Comparison of ENCODE assay signal across 29 cellular contexts in genomic region chr10:21600804-21601512, GRCh38.
DNase-seq lines count a peak whose midpoint lies in the region; ATAC-seq, FAIRE-seq and TF ChIP-seq lines count a peak whose summit lies in the region.
"Had no signal": no experiment of that assay in that cellular context is flagged by ENCODE, and none has a peak within 500 bp of the region (broad histone marks: within the 10 kb centered on the region; RNA-seq: fewer than 3 reads in every experiment).

No MANE protein-coding gene starts in this region.

- no peak overlapping the region for H3K27ac ChIP-seq in breast epithelium
- H3K27ac ChIP-seq: body of pancreas, colonic mucosa, esophagus muscularis mucosa, gastrocnemius medialis, hepatocyte, psoas muscle, transverse colon had no signal

- BruUV-seq in MCF 10A (replicated peaks; lab: Mats Ljungman, UMichigan) = no TSS peak

- H3K27me3 Mint-ChIP-seq in MCF 10A (ENCODE audit: insufficient read depth, unreplicated experiment) (no peaks in the 10 kb centered on the region), WTC11 (ENCODE audit: low read depth) (no peaks in the 10 kb centered on the region)
- H3K27me3 Mint-ChIP-seq: memory B cell had no signal

- H3K27ac Mint-ChIP-seq in MCF 10A (ENCODE audit: low read depth, unreplicated experiment) (peak overlapping the region; percentile 36), WTC11 (peak overlapping the region; percentile 32)
- H3K27ac Mint-ChIP-seq: memory B cell had no signal

- H3K9me3 Mint-ChIP-seq in MCF 10A (ENCODE audit: unreplicated experiment) (no peaks in the 10 kb centered on the region), WTC11 (no peaks in the 10 kb centered on the region)
- H3K9me3 Mint-ChIP-seq: memory B cell had no signal

- no peaks in the 10 kb centered on the region for H3K27me3 ChIP-seq in breast epithelium
- H3K27me3 ChIP-seq: BE2C, body of pancreas, colonic mucosa, esophagus muscularis mucosa, gastrocnemius medialis, hepatocyte, transverse colon had no signal

- no peak for FAIRE-seq in D721Med (lab: Jason Lieb, UNC)
- FAIRE-seq: HTR-8/SVneo had no signal

- TF ChIP-seq CTCF in MCF 10A (IDR thresholded peaks at IDR 0.05; ENCODE audit: unreplicated experiment) (no peak), breast epithelium (IDR thresholded peaks at IDR 0.05) (no peak), WTC11 (IDR thresholded peaks at IDR 0.05) (no peak), epithelial cell of esophagus (IDR thresholded peaks at IDR 0.05; ENCODE audit: insufficient read depth, low read depth, low read length, missing control alignments) (no peak), GM20000 (IDR thresholded peaks at IDR 0.05; ENCODE audit: extremely low read depth, missing control alignments) (no peak), D721Med (IDR thresholded peaks at IDR 0.05; ENCODE audit: insufficient read depth, missing control alignments) (no peak)

- H3K9me3 ChIP-seq in breast epithelium = no peaks in the 10 kb centered on the region
- H3K9me3 ChIP-seq: BE2C, body of pancreas, colonic mucosa, esophagus muscularis mucosa, gastrocnemius medialis, psoas muscle, transverse colon had no signal

- no peak for TF ChIP-seq POLR2A in breast epithelium (IDR thresholded peaks at IDR 0.05)

- CTCF ChIA-PET in MCF 10A (lab: Yijun Ruan, JAX) = no interaction called here
- CTCF ChIA-PET in WTC11 (lab: Charles Lee) = interaction anchor here (0.5 to 1.5 kb wide), 2 partner anchors 105 to 131 kb away, joined by 3 read pairs; no protein-coding TSS in a partner anchor

- no peaks in the 10 kb centered on the region for H3K4me1 ChIP-seq in breast epithelium
- H3K4me1 ChIP-seq: BE2C, colonic mucosa, gastrocnemius medialis had no signal

- H3K4me1 Mint-ChIP-seq in MCF 10A (ENCODE audit: insufficient read depth, unreplicated experiment) = peaks cover 13% of the 10 kb centered on the region
- 0 out of 2 replicates have a peak, but pooled peaks cover 3% of the 10 kb centered on the region for H3K4me1 Mint-ChIP-seq in WTC11

- no peaks in the 10 kb centered on the region for H3K36me3 ChIP-seq in breast epithelium
- H3K36me3 ChIP-seq: BE2C, colonic mucosa, gastrocnemius medialis, transverse colon had no signal

- POLR2A ChIA-PET in MCF 10A (lab: Yijun Ruan, JAX) = interaction anchor here (0.7 to 1.4 kb wide), 3 partner anchors 9 to 57 kb away, joined by 3 to 8 read pairs (median 3); no protein-coding TSS in a partner anchor
- POLR2A ChIA-PET in WTC11 (lab: Charles Lee) = no interaction called here

- ATAC-seq in WTC11 (no peak), sciatic nerve (no peak)
- ATAC-seq: body of pancreas, gastrocnemius medialis, HCT116, psoas muscle had no signal

- H3K4me3 ChIP-seq in breast epithelium = no peak overlapping the region
- H3K4me3 ChIP-seq in epithelial cell of esophagus (ENCODE audit: low read length) = no peak overlapping the region
- H3K4me3 ChIP-seq: body of pancreas, colonic mucosa, esophagus muscularis mucosa, gastrocnemius medialis, hepatocyte, psoas muscle, transverse colon had no signal

- DNase-seq in MCF 10A (ENCODE audit: unreplicated experiment) (no peak), breast epithelium (ENCODE audit: low spot score in 2 of 2) (no peak), WTC11 (ENCODE audit: low spot score) (no peak), epithelial cell of esophagus (ENCODE audit: low read depth) (peak; percentile 53), renal cortical epithelial cell (ENCODE audit: low read depth) (peak; percentile 28), GM20000 (ENCODE audit: low spot score) (no peak), D721Med (ENCODE audit: insufficient read length, low spot score) (no peak), sciatic nerve (ENCODE audit: low spot score) (no peak)
- DNase-seq: ACHN; activated T-cell treated with anti-CD3 and anti-CD28 coated beads for 4 hours; BE2C; body of pancreas; colonic mucosa; DMS79; effector CD8-positive, alpha-beta T cell; gastrocnemius medialis; GF-D8; KG1; MM.1S; NCI-H1417; NCI-H2081; NCI-H345; psoas muscle; transverse colon had no signal

- H3K36me3 Mint-ChIP-seq in MCF 10A (ENCODE audit: insufficient read depth, unreplicated experiment) = peaks cover 38% of the 10 kb centered on the region
- H3K36me3 Mint-ChIP-seq in WTC11 = peaks cover under 1% of the 10 kb centered on the region

- intact Hi-C loops in MCF 10A (cut with micrococcal nuclease) (no loop called here), breast epithelium (cut with DNase I; ENCODE audit: low total_unique reads) (no loop called here), sciatic nerve (cut with DNase I) (no loop called here)

- no peak overlapping the region for H3K4me3 Mint-ChIP-seq in MCF 10A (ENCODE audit: unreplicated experiment)
- no peak overlapping the region for H3K4me3 Mint-ChIP-seq in WTC11
- H3K4me3 Mint-ChIP-seq: memory B cell had no signal

TF ChIP-seq in WTC11, 78 proteins besides CTCF, POLR2A, EP300 and RAD21:
- TF ChIP-seq ZNF423 (CRISPR knock-in tag; IDR thresholded peaks at IDR 0.05) = no peak
- TF ChIP-seq FOXJ3 (CRISPR knock-in tag; IDR thresholded peaks at IDR 0.05; ENCODE audit: borderline replicate concordance) = no peak
- TF ChIP-seq HMGXB4 (CRISPR knock-in tag; IDR thresholded peaks at IDR 0.05) = no peak
- TF ChIP-seq ZNF416 (CRISPR knock-in tag; IDR thresholded peaks at IDR 0.05) = no peak
- TF ChIP-seq ZNF281 (CRISPR knock-in tag; IDR thresholded peaks at IDR 0.05) = no peak
- TF ChIP-seq CBFB (CRISPR knock-in tag; IDR thresholded peaks at IDR 0.05; ENCODE audit: low read depth) = no peak
- TF ChIP-seq NR1H2 (CRISPR knock-in tag; IDR thresholded peaks at IDR 0.05) = no peak
- TF ChIP-seq ZNF219 (CRISPR knock-in tag; IDR thresholded peaks at IDR 0.05; ENCODE audit: borderline replicate concordance) = no peak
- no peak for TF ChIP-seq SMAD4 (CRISPR knock-in tag; IDR thresholded peaks at IDR 0.05)
- no peak for TF ChIP-seq AR (CRISPR knock-in tag; IDR thresholded peaks at IDR 0.05)
- TF ChIP-seq MXD4 (CRISPR knock-in tag; IDR thresholded peaks at IDR 0.05; ENCODE audit: borderline replicate concordance) = no peak
- TF ChIP-seq ATF1 (CRISPR knock-in tag; IDR thresholded peaks at IDR 0.05) = no peak
- TF ChIP-seq GRHL2 (CRISPR knock-in tag; IDR thresholded peaks at IDR 0.05; ENCODE audit: insufficient replicate concordance, severe bottlenecking) = no peak

Comparison
In these comparisons a context has a peak if more than half of its experiments do, and no peak if none do; other contexts are left out.
1. DNase-seq: peak in epithelial cell of esophagus (single experiment) and renal cortical epithelial cell (single experiment); none in MCF 10A (single experiment), breast epithelium (0 of 2), WTC11 (single experiment), GM20000 (single experiment), D721Med (single experiment) and sciatic nerve (single experiment).